Comparison of ENCODE assay signal across 10 cellular contexts in genomic region chr11:73321342-73322110, GRCh38. TPM values are rescaled to one million over a fixed set of nuclear protein-coding genes. Genes with fewer than 3 reads are reported as not detected.
DNase-seq lines count a peak whose midpoint lies in the region; ATAC-seq, FAIRE-seq and TF ChIP-seq lines count a peak whose summit lies in the region.
"Had no signal": no experiment of that assay in that cellular context is flagged by ENCODE, and none has a peak within 500 bp of the region (broad histone marks: within the 10 kb centered on the region; RNA-seq: fewer than 3 reads in every experiment).

No MANE protein-coding gene starts in this region.

- POLR2A ChIA-PET in K562 (lab: Yijun Ruan, JAX), result interaction anchor here (0.6 kb wide), 2 partner anchors 41 to 731 kb away, joined by 3 read pairs; no protein-coding TSS in a partner anchor

- 10% methylated on average over 8 of the region's 11 CpGs for WGBS in K562 (ENCODE audit: insufficient coverage, low coverage, missing lambda C conversion rate)
- WGBS in transverse colon (ENCODE audit: low coverage in 1 of 2), 2 donors, result 20 to 49% methylated on average over 1 to 11 of the region's 11 CpGs

- no peak overlapping the region for H3K27ac ChIP-seq in K562 (ENCODE audit: extremely low read depth, low read depth, low read length)
- H3K27ac ChIP-seq in lower lobe of right lung, result peak overlapping the region; percentile 68
- peak overlapping the region; percentile 95 to 99 (median 95) for H3K27ac ChIP-seq in transverse colon
- H3K27ac ChIP-seq: A549 had no signal

- BruUV-seq in K562 (replicated peaks; lab: Mats Ljungman, UMichigan), result no TSS peak

- no peak for FAIRE-seq in K562 (lab: Jason Lieb, UNC)
- FAIRE-seq: A549 had no signal

- H3K9me3 ChIP-seq in K562 (replicated peaks; ENCODE audit: control insufficient read depth, insufficient read depth, low read depth, low read length) (no peaks in the 10 kb centered on the region), lower lobe of right lung (no peaks in the 10 kb centered on the region), transverse colon (no peaks in the 10 kb centered on the region)
- H3K9me3 ChIP-seq: A549 had no signal

- CTCF ChIA-PET in K562 (lab: Yijun Ruan, JAX; ENCODE audit: low intra/inter-chr PET ratio), result no interaction called here

- in situ Hi-C loops in K562 (cut with MboI) (no loop called here), transverse colon (cut with MboI; ENCODE audit: low pct_ligation_motif_present in 1 of 4, low pct_unique_long_range_greater_than_20kb in 1 of 4, low sequenced_read_pairs in 3 of 4) (no loop called here)

- TF ChIP-seq CTCF in K562 (IDR thresholded peaks at IDR 0.05 in 2 of 3, conservative IDR thresholded peaks at IDR 0.05 in 1 of 3; ENCODE audit: insufficient read depth in 2 of 3, low read depth in 1 of 3, low read length in 3 of 3) (no peak), lower lobe of right lung (IDR thresholded peaks at IDR 0.05) (no peak), transverse colon (IDR thresholded peaks at IDR 0.05) (no peak)

- H3K9ac ChIP-seq in K562 (ENCODE audit: insufficient read depth in 1 of 2, low read depth in 2 of 2, low read length in 2 of 2), result no peak overlapping the region; a peak in 1 of 4 replicates

- no peak for TF ChIP-seq POLR2A in K562 (conservative IDR thresholded peaks at IDR 0.05)
- TF ChIP-seq POLR2A in transverse colon (IDR thresholded peaks at IDR 0.05), result no peak

- H2AFZ ChIP-seq in K562 (ENCODE audit: low read depth, low read length), result no peak overlapping the region

- DNase-seq in NCI-H1436 (lab: John Stamatoyannopoulos, UW) (peak; percentile 20), NCI-H1436 treated with DMSO at 0.1 percent for 48 hours (lab: John Stamatoyannopoulos, UW) (no peak), K562 (ENCODE audit: extremely low read depth in 1 of 4, low spot score in 3 of 4) (no peak), lower lobe of right lung (peak; percentile 62), transverse colon (no peak), cortex of kidney (lab: John Stamatoyannopoulos, UW) (no peak)
- DNase-seq in stimulated activated CD4-positive, alpha-beta T cell treated with anti-CD3 and anti-CD28 coated beads, Interleukin-4, amount 100 ng/mL, for 24 hours, result no peak
- DNase-seq: effector memory CD4-positive, alpha-beta T cell had no signal

- H3K27me3 ChIP-seq in K562 (ENCODE audit: control insufficient read depth in 2 of 2, insufficient read depth in 2 of 2, low read length in 2 of 2), result peaks cover 0 to 37% of the 10 kb centered on the region in 2 experiments; a peak in 2 of 5 replicates
- H3K27me3 ChIP-seq in lower lobe of right lung (ENCODE audit: low read depth), result no peaks in the 10 kb centered on the region
- H3K27me3 ChIP-seq in transverse colon, result no peaks in the 10 kb centered on the region

- ATAC-seq in K562 (no peak), lower lobe of right lung (peak in 1 of 2 donors; percentile 4), GM19351 (IDR thresholded peaks at IDR 0.05; ENCODE audit: unreplicated experiment) (no peak)
- ATAC-seq: A549 had no signal

- intact Hi-C loops in K562 (cut with micrococcal nuclease), result no loop called here
- intact Hi-C loops in lower lobe of right lung (cut with DNase I), result no loop called here
- intact Hi-C loops in transverse colon (cut with DNase I; ENCODE audit: low total_unique reads), result no loop called here

- H3K9me1 ChIP-seq in K562 (ENCODE audit: control insufficient read depth, insufficient read depth, low read length), result no peaks in the 10 kb centered on the region

- no peak overlapping the region for H3K4me2 ChIP-seq in K562 (ENCODE audit: insufficient read depth, low read length)
- H3K4me2 ChIP-seq: A549 had no signal

- TF ChIP-seq EP300 in K562 (IDR thresholded peaks at IDR 0.05; ENCODE audit: low read length), result no peak
- TF ChIP-seq EP300 in transverse colon (IDR thresholded peaks at IDR 0.05; ENCODE audit: low read depth), result no peak

- no peaks in the 10 kb centered on the region for H4K20me1 ChIP-seq in K562 (replicated peaks; ENCODE audit: control insufficient read depth, insufficient read depth, low read length)

- H3K4me3 ChIP-seq in K562 (no peak overlapping the region), lower lobe of right lung (no peak overlapping the region), transverse colon (no peak overlapping the region)
- H3K4me3 ChIP-seq: A549 had no signal

- no peaks in the 10 kb centered on the region for H3K36me3 ChIP-seq in K562 (ENCODE audit: control insufficient read depth, insufficient read depth, low read length)
- no peaks in the 10 kb centered on the region for H3K36me3 ChIP-seq in lower lobe of right lung
- no peaks in the 10 kb centered on the region for H3K36me3 ChIP-seq in transverse colon

- TF ChIP-seq RAD21 in K562 (CRISPR knock-in tag; conservative IDR thresholded peaks at IDR 0.05 in 1 of 2, IDR thresholded peaks at IDR 0.05 in 1 of 2), result no peak

- no peaks in the 10 kb centered on the region for H3K79me2 ChIP-seq in K562 (ENCODE audit: control insufficient read depth, insufficient read depth, low read length)

- peaks cover 9 to 13% of the 10 kb centered on the region in 2 experiments for H3K4me1 ChIP-seq in K562 (replicated peaks in 1 of 2; ENCODE audit: control insufficient read depth in 2 of 2, insufficient read depth in 2 of 2, low read length in 2 of 2)
- peaks cover 95% of the 10 kb centered on the region for H3K4me1 ChIP-seq in lower lobe of right lung
- H3K4me1 ChIP-seq in transverse colon, result peaks cover 56 to 80% (median 66%) of the 10 kb centered on the region in 4 donors

TF ChIP-seq in K562, 482 proteins besides CTCF, POLR2A, EP300 and RAD21 (continues in another document):
- peak; percentile 18; the same call in 1 of the 2 replicates for TF ChIP-seq SMARCA5 (IDR thresholded peaks at IDR 0.05)
- 0 out of 2 replicates have a peak, but pooled peaks have one; percentile 44 for TF ChIP-seq ADNP (tag; IDR thresholded peaks at IDR 0.05)

RNA-seq across cellular contexts. Expression of gene ARHGEF17, which starts 13.4 kb away (rescaled TPM):
- total RNA-seq in K562 (2011; cell fraction: chromatin; rRNA removed; ENCODE audit: low replicate concordance), result 0.55 and 6.0 TPM in 2 replicates
- 2.4 and 4.8 TPM in 2 replicates for total RNA-seq in K562 (2011; cell fraction: nucleolus; rRNA removed)
- 1.3 and 1.6 TPM in 2 replicates for total RNA-seq in K562 (2011; cell fraction: nucleoplasm; rRNA removed)
- total RNA-seq in K562 (2014; rRNA removed) (0.09 and 0.20 TPM in 2 replicates), K562 (2014; rRNA removed; fragmentation: Illumina TruSeq; extraction: Trizol) (0.03 and 0.07 TPM in 2 replicates), K562 (2015; rRNA removed; fragmentation: Illumina TruSeq; extraction: Trizol) (0.04 and 0.23 TPM in 2 replicates), K562 (2021) (0.29 and 0.53 TPM in 2 replicates), lower lobe of right lung (56.5 TPM), transverse colon (10 to 100 TPM; 12.0 to 44.9 (median 27.1) TPM)
- polyA plus RNA-seq in K562 (2011; rRNA removed) (0.68 and 1.2 TPM in 2 replicates), K562 (2014; fragmentation: Illumina TruSeq; extraction: Trizol) (0.10 and 0.17 TPM in 2 replicates), K562 (2014; fragmentation: Nextera tagmentation; extraction: Ambion mirVana) (not detected), K562 (2014; rRNA removed) (0.09 and 0.17 TPM in 2 replicates)
- polyA plus RNA-seq in K562 (2011; cell fraction: cytosol; rRNA removed), result 0.96 and 2.9 TPM in 2 replicates
- polyA plus RNA-seq in K562 (2011; cell fraction: nucleus; rRNA removed), result 5.2 and 8.3 TPM in 2 replicates
- polyA plus RNA-seq in K562 (2012), result 0.25 and 0.31 TPM in 2 replicates
- polyA minus RNA-seq in K562 (2011; rRNA and poly(A)+ RNA removed), result 1.3 and 1.4 TPM in 2 replicates
- polyA minus RNA-seq in K562 (2011; cell fraction: cytosol; rRNA and poly(A)+ RNA removed), result 0.57 and 1.4 TPM in 2 replicates
- 3.7 and 4.0 TPM in 2 replicates for polyA minus RNA-seq in K562 (2011; cell fraction: nucleus; rRNA and poly(A)+ RNA removed)

RNA-seq across cellular contexts. Expression of gene P2RY6, which starts 49.4 kb away (rescaled TPM):
- not detected in 2 replicates for total RNA-seq in K562 (2011; cell fraction: chromatin; rRNA removed; ENCODE audit: low replicate concordance)
- total RNA-seq in K562 (2011; cell fraction: nucleolus; rRNA removed), result not detected in 2 replicates
- not detected in 2 replicates for total RNA-seq in K562 (2011; cell fraction: nucleoplasm; rRNA removed)
- total RNA-seq in K562 (2014; rRNA removed), result not detected in 2 replicates
- not detected in 2 replicates for total RNA-seq in K562 (2014; rRNA removed; fragmentation: Illumina TruSeq; extraction: Trizol)
- not detected in 2 replicates for total RNA-seq in K562 (2015; rRNA removed; fragmentation: Illumina TruSeq; extraction: Trizol)
- total RNA-seq in K562 (2021), result not detected in 2 replicates
- polyA plus RNA-seq in K562 (2011; rRNA removed), result not detected in 2 replicates
- not detected in 2 replicates for polyA plus RNA-seq in K562 (2011; cell fraction: cytosol; rRNA removed)
- polyA plus RNA-seq in K562 (2011; cell fraction: nucleus; rRNA removed), result not detected in 2 replicates
- polyA plus RNA-seq in K562 (2012), result not detected in 2 replicates
- not detected in 2 replicates for polyA plus RNA-seq in K562 (2014; fragmentation: Illumina TruSeq; extraction: Trizol)
- polyA plus RNA-seq in K562 (2014; fragmentation: Nextera tagmentation; extraction: Ambion mirVana), result not detected
- polyA plus RNA-seq in K562 (2014; rRNA removed), result not detected in 2 replicates
- not detected in 2 replicates for polyA minus RNA-seq in K562 (2011; rRNA and poly(A)+ RNA removed)
- not detected in 2 replicates for polyA minus RNA-seq in K562 (2011; cell fraction: cytosol; rRNA and poly(A)+ RNA removed)
- polyA minus RNA-seq in K562 (2011; cell fraction: nucleus; rRNA and poly(A)+ RNA removed), result not detected in 2 replicates
- 3.6 TPM for total RNA-seq in lower lobe of right lung
- 1 to 10 TPM in 3 of 4 donors, not detected in 1; 1.1 to 1.6 (median 1.4) TPM for total RNA-seq in transverse colon

RNA-seq across cellular contexts. Expression of gene RELT, which starts 54.7 kb away (rescaled TPM):
- total RNA-seq in K562 (2011; cell fraction: chromatin; rRNA removed; ENCODE audit: low replicate concordance), result 24.0 and 79.7 TPM in 2 replicates
- total RNA-seq in K562 (2011; cell fraction: nucleolus; rRNA removed), result 52.2 and 56.9 TPM in 2 replicates
- total RNA-seq in K562 (2011; cell fraction: nucleoplasm; rRNA removed), result 38.4 and 46.9 TPM in 2 replicates
- total RNA-seq in K562 (2014; rRNA removed) (11.2 and 13.3 TPM in 2 replicates), K562 (2014; rRNA removed; fragmentation: Illumina TruSeq; extraction: Trizol) (3.1 and 3.8 TPM in 2 replicates), K562 (2015; rRNA removed; fragmentation: Illumina TruSeq; extraction: Trizol) (9.6 and 9.8 TPM in 2 replicates), K562 (2021) (18.4 and 20.2 TPM in 2 replicates), lower lobe of right lung (15.4 TPM), transverse colon (10 to 100 TPM in 1 of 4 donors, 1 to 10 TPM in 3; 2.0 to 10.1 (median 6.1) TPM)
- polyA plus RNA-seq in K562 (2011; rRNA removed) (7.4 and 11.8 TPM in 2 replicates), K562 (2014; fragmentation: Illumina TruSeq; extraction: Trizol) (6.0 and 8.6 TPM in 2 replicates), K562 (2014; fragmentation: Nextera tagmentation; extraction: Ambion mirVana) (1 to 10 TPM; 1.1 to 1.2 TPM), K562 (2014; rRNA removed) (14.4 and 14.9 TPM in 2 replicates)
- 11.0 and 16.5 TPM in 2 replicates for polyA plus RNA-seq in K562 (2011; cell fraction: cytosol; rRNA removed)
- polyA plus RNA-seq in K562 (2011; cell fraction: nucleus; rRNA removed), result 55.1 and 73.5 TPM in 2 replicates
- polyA plus RNA-seq in K562 (2012), result 8.7 and 14.0 TPM in 2 replicates
- 4.7 and 6.0 TPM in 2 replicates for polyA minus RNA-seq in K562 (2011; rRNA and poly(A)+ RNA removed)
- 7.3 and 8.5 TPM in 2 replicates for polyA minus RNA-seq in K562 (2011; cell fraction: cytosol; rRNA and poly(A)+ RNA removed)
- 18.2 and 20.5 TPM in 2 replicates for polyA minus RNA-seq in K562 (2011; cell fraction: nucleus; rRNA and poly(A)+ RNA removed)

Comparison
In these comparisons a context has a peak if more than half of its experiments do, and no peak if none do; other contexts are left out.
1. DNase-seq: peak in NCI-H1436 (single experiment) and lower lobe of right lung (single experiment); none in NCI-H1436 treated with DMSO at 0.1 percent for 48 hours (single experiment), K562 (0 of 4), transverse colon (single experiment), stimulated activated CD4-positive, alpha-beta T cell treated with anti-CD3 and anti-CD28 coated beads, Interleukin-4, amount 100 ng/mL, for 24 hours (single experiment) and cortex of kidney (single experiment).